1 cellular context compared by ENCODE assay signal in genomic region chr6:47265971-47266370, GRCh38.
TF ChIP-seq lines count a peak whose summit lies in the region.

No MANE protein-coding gene starts in this region.

TF ChIP-seq in HepG2, 621 proteins besides CTCF, POLR2A, EP300 and RAD21:
- TF ChIP-seq ARID3A (IDR thresholded peaks at IDR 0.05; ENCODE audit: low read depth, low read length), result no peak
- TF ChIP-seq RBM22 (optimal IDR thresholded peaks at IDR 0.05; ENCODE audit: low read length), result peak; percentile 91
